In genomic region chr2:241102239-241102803, GRCh38 we compare ENCODE assay signal across 1 cellular context.
A peak's percentile ranks its signal among the peaks of the same experiment; 100 is the strongest.
TF ChIP-seq lines count a peak whose summit lies in the region.

TSS of gene MTERF4 (minus strand) at chr2:241102287. CDS start at chr2:241102273, 14 bp downstream.

TF ChIP-seq in A549, 52 proteins besides CTCF, POLR2A, EP300 and RAD21 (continued from another document):
- TF ChIP-seq REST (IDR thresholded peaks at IDR 0.05) (no peak; the same call in 1 of the 2 replicates), GATA3 (IDR thresholded peaks at IDR 0.05; ENCODE audit: borderline replicate concordance) (peak; percentile 71; the same call in 1 of the 2 replicates), NPAS2 (CRISPR knock-in tag; IDR thresholded peaks at IDR 0.05; ENCODE audit: borderline replicate concordance) (no peak), HES2 (IDR thresholded peaks at IDR 0.05) (no peak), JUNB (IDR thresholded peaks at IDR 0.05) (no peak), HMGXB4 (CRISPR knock-in tag; IDR thresholded peaks at IDR 0.05; ENCODE audit: borderline replicate concordance) (0 out of 2 replicates have a peak, but pooled peaks have one; percentile 44), HEYL (CRISPR knock-in tag; IDR thresholded peaks at IDR 0.05) (no peak), ESRRA (IDR thresholded peaks at IDR 0.05; ENCODE audit: borderline replicate concordance, low read length) (no peak), ZNF302 (CRISPR knock-in tag; IDR thresholded peaks at IDR 0.05) (no peak), MAX (IDR thresholded peaks at IDR 0.05) (peak; percentile 95), HDAC2 (IDR thresholded peaks at IDR 0.05) (no peak), NR3C1 (IDR thresholded peaks at IDR 0.05) (no peak), MAZ (IDR thresholded peaks at IDR 0.05; ENCODE audit: borderline replicate concordance, low read depth, low read length) (peak; percentile 98), MYC (IDR thresholded peaks at IDR 0.05; ENCODE audit: borderline replicate concordance, low read length) (peak; percentile 49; the same call in 1 of the 2 replicates), PHF8 (IDR thresholded peaks at IDR 0.05; ENCODE audit: borderline replicate concordance, low read depth) (peak; percentile 72), EHF (CRISPR knock-in tag; IDR thresholded peaks at IDR 0.05) (no peak), ATOH8 (CRISPR knock-in tag; IDR thresholded peaks at IDR 0.05; ENCODE audit: low read depth) (no peak), E2F6 (IDR thresholded peaks at IDR 0.05; ENCODE audit: borderline replicate concordance, low read depth) (peak; percentile 77; the same call in 1 of the 2 replicates), NFE2L2 (conservative IDR thresholded peaks at IDR 0.05; ENCODE audit: low read length) (no peak), JUN (IDR thresholded peaks at IDR 0.05) (peak; percentile 44 to 91; a peak in 3 of 5 replicates), TFCP2L1 (CRISPR knock-in tag; IDR thresholded peaks at IDR 0.05) (peak; percentile 14; the same call in 1 of the 2 replicates), PBX3 (IDR thresholded peaks at IDR 0.05) (peak; percentile 47; the same call in 1 of the 2 replicates), FOSL2 (IDR thresholded peaks at IDR 0.05) (no peak), FOSL2 (CRISPR knock-in tag; IDR thresholded peaks at IDR 0.05) (no peak), FOSB (CRISPR knock-in tag; IDR thresholded peaks at IDR 0.05) (no peak), RARB (CRISPR knock-in tag; IDR thresholded peaks at IDR 0.05) (no peak), HOXB13 (CRISPR knock-in tag; IDR thresholded peaks at IDR 0.05; ENCODE audit: low read depth) (no peak), KDM5A (IDR thresholded peaks at IDR 0.05) (peak; percentile 90), POLR2AphosphoS2 (conservative IDR thresholded peaks at IDR 0.05; ENCODE audit: low read length) (no peak), FOXS1 (CRISPR knock-in tag; IDR thresholded peaks at IDR 0.05) (no peak), CBX2 (IDR thresholded peaks at IDR 0.05; ENCODE audit: borderline replicate concordance, low read depth) (no peak), SMC3 (IDR thresholded peaks at IDR 0.05) (peak; percentile 31; the same call in 1 of the 3 replicates), CHD4 (IDR thresholded peaks at IDR 0.05; ENCODE audit: borderline replicate concordance) (no peak), ELK1 (IDR thresholded peaks at IDR 0.05; ENCODE audit: low read depth, low read length) (no peak), ZFP36 (IDR thresholded peaks at IDR 0.05; ENCODE audit: borderline replicate concordance, partially characterized antibody) (no peak), RNF2 (IDR thresholded peaks at IDR 0.05; ENCODE audit: borderline replicate concordance, low read depth) (no peak), CHD2 (IDR thresholded peaks at IDR 0.05; ENCODE audit: low read length, partially characterized antibody) (no peak)
TF ChIP-seq in A549: peak in this region for 14.
